In the genomic region with DNA sequence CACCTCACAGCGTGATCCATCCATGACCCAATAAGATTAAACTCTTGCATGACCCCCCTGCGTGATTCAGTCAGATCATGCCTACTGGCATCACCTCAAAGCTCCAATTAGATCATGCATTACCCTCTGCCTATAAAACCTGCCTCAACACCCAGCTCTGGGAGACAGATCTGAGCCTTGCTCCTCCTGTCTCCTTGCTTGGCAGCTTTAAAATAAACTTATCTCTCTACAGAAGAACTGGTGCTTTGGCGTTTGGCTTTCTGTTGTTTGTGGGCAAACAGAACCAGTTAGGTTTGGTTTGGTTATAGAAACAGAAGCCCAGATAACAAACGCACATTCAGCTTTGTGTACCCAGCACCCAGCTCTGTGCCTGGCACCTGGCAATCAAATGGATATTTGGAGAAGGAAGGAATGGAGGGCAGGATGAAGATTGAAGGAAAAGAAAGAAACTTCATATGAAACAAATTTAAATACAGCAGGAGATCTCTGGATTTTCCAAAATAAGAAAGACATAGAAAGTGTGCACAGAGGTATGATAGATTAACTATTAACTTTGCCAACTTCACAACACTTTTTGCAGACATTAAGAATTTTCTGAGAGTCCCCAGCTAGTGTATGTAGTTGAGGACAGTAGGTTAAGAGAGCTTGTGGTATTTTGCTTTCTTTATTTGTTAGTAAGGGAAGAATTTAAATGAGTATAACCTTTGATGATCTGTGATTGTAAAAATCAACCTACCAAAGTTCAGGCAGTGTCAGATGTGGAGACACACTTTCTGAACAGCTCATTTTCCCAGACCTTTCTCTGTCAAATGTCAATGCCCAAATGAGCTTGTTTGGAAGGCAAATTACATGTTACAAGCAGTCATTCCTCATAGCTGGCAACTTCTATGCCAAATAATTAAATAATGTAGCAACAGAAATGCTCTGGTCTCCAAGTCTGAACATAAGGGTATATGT, we compare ENCODE assay signal across 24 cellular contexts.
"Had no signal": no experiment of that assay in that cellular context is flagged by ENCODE, and none has a peak within 500 bp of the region (broad histone marks: within the 10 kb centered on the region; RNA-seq: fewer than 3 reads in every experiment).

No MANE protein-coding gene starts in this region.

- H3K36me3 ChIP-seq: cardiac muscle cell, suprapubic skin, transverse colon, uterus had no signal

- H3K27me3 ChIP-seq: cardiac muscle cell, suprapubic skin, transverse colon, uterus had no signal

- DNase-seq: activated CD4-positive, alpha-beta T cell treated with anti-CD3 and anti-CD28 coated beads for 48 hours; activated CD4-positive, CD25-positive, alpha-beta regulatory T cell; activated CD8-positive, alpha-beta T cell treated with anti-CD3 and anti-CD28 coated beads for 36 hours; activated naive CD4-positive, alpha-beta T cell treated with Interleukin-2 at 50 U/mL for 16 hours; activated naive CD8-positive, alpha-beta T cell treated with anti-CD3 and anti-CD28 coated beads, Interleukin-2, amount 10 ng/mL, durations not matched to agents 7 days and 5 days; activated T-cell treated with anti-CD3 and anti-CD28 coated beads, Interleukin-2, amount 50 U/mL, for 1 hour; amygdala; dermis blood vessel endothelial cell; effector memory CD4-positive, alpha-beta T cell; foreskin fibroblast; hypothalamus; islet precursor cell; mammary epithelial cell; midbrain; occipital lobe; stimulated activated CD4-positive, alpha-beta T cell treated with anti-CD3 and anti-CD28 coated beads, Interleukin-12 subunit alpha, Interleukin-12 subunit beta, amount 100 ng/mL, for 4 hours; stimulated activated CD4-positive, alpha-beta T cell treated with anti-CD3 and anti-CD28 coated beads, Interleukin-1b, Interleukin-23, amount 100 ng/mL, for 48 hours; stimulated activated naive CD4-positive, alpha-beta T cell treated with Interleukin-2 at 50 U/mL for 16 hours; T-helper 9 cell; transverse colon; uterus had no signal

- H3K4me1 ChIP-seq: suprapubic skin, transverse colon, uterus had no signal

- H3K27ac ChIP-seq: cardiac muscle cell, suprapubic skin, transverse colon, uterus had no signal

- ATAC-seq: activated CD8-positive, alpha-beta T cell treated with anti-CD3 and anti-CD28 coated beads for 36 hours; activated T-helper 17 cell treated with anti-CD3 and anti-CD28 coated beads, Interleukin-2, amount 50 U/mL, for 72 hours had no signal

- H3K9me3 ChIP-seq: suprapubic skin, transverse colon, uterus had no signal

- H3K4me3 ChIP-seq: cardiac muscle cell, suprapubic skin, transverse colon, uterus had no signal
